Comparison of ENCODE assay signal across 8 cellular contexts in the genomic region with DNA sequence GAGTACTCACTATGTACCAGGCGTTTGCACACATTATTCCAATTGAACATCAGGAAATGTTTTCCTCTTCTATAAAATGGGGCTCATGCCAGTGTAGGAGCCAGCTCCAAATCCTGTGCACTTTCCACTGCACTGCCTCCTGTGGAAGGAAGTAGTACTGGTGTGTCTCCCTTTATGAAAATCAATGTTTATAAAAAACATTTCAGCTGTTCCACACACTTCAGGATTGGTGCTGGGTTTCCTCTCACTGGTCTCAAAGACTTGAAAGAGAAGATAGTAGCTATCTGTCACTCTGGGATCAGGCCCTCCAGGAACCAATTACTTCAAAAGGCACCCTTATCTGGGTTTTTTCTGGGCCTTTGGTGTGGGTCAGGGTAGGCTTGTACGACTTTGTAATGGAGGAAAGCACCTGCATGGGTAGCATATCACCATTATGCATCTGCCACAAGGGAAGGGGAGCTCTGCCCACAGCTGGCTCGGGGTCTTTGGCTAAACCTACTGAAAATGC. TPM values are rescaled to one million over a fixed set of nuclear protein-coding genes. Genes with fewer than 3 reads are reported as not detected.
DNase-seq lines count a peak whose midpoint lies in the region; ATAC-seq and TF ChIP-seq lines count a peak whose summit lies in the region.

No MANE protein-coding gene starts in this region.

- ATAC-seq in activated CD8-positive, alpha-beta T cell treated with anti-CD3 and anti-CD28 coated beads, Interleukin-2, amount 10 ng/mL, durations not matched to agents 7 days and 5 days = peak; percentile 83
- ATAC-seq in HG02798 (IDR thresholded peaks at IDR 0.05; ENCODE audit: poor library complexity, unreplicated experiment) (no peak), GM21423 (IDR thresholded peaks at IDR 0.05; ENCODE audit: unreplicated experiment) (no peak)

- POLR2A ChIA-PET in activated CD8-positive, alpha-beta T cell treated with anti-CD3 and anti-CD28 coated beads, Interleukin-2, amount 10 ng/mL, durations not matched to agents 7 days and 5 days (lab: Charles Lee) = interaction anchor here (1.5 to 1.7 kb wide), 2 partner anchors 15 to 32 kb away, joined by 4 to 6 read pairs; a partner anchor contains a TSS

- peaks cover 85% of the 10 kb centered on the region for H3K36me3 Mint-ChIP-seq in activated CD8-positive, alpha-beta T cell treated with anti-CD3 and anti-CD28 coated beads, Interleukin-2, amount 10 ng/mL, durations not matched to agents 7 days and 5 days (ENCODE audit: low read depth)

- in situ Hi-C loops in ACHN (cut with HindIII; ENCODE audit: low pct_ligation_motif_present, low pct_unique_long_range_greater_than_20kb, low sequenced_read_pairs) = no loop called here
- in situ Hi-C loops in GM13977 (cut with MboI; ENCODE audit: low pct_unique_long_range_greater_than_20kb, low sequenced_read_pairs, unreplicated experiment) = no loop called here

- H3K27ac Mint-ChIP-seq in activated CD8-positive, alpha-beta T cell treated with anti-CD3 and anti-CD28 coated beads, Interleukin-2, amount 10 ng/mL, durations not matched to agents 7 days and 5 days = peak overlapping the region; percentile 62

- DNase-seq in ACHN = peak; percentile 12
- no peak for DNase-seq in GM13977 (ENCODE audit: low spot score)
- DNase-seq in activated CD8-positive, alpha-beta T cell treated with anti-CD3 and anti-CD28 coated beads, Interleukin-2, amount 10 ng/mL, durations not matched to agents 7 days and 5 days = peak; percentile 39
- DNase-seq in hepatic stellate cell (ENCODE audit: low spot score) = peak; percentile 10
- no peak for DNase-seq in COLO668 (lab: John Stamatoyannopoulos, UW; ENCODE audit: unreplicated experiment)
- no peak for DNase-seq in NCI-H774 (lab: John Stamatoyannopoulos, UW)

- no peaks in the 10 kb centered on the region for H3K27me3 Mint-ChIP-seq in activated CD8-positive, alpha-beta T cell treated with anti-CD3 and anti-CD28 coated beads, Interleukin-2, amount 10 ng/mL, durations not matched to agents 7 days and 5 days (ENCODE audit: low read depth)

- H3K4me3 Mint-ChIP-seq in activated CD8-positive, alpha-beta T cell treated with anti-CD3 and anti-CD28 coated beads, Interleukin-2, amount 10 ng/mL, durations not matched to agents 7 days and 5 days = no peak overlapping the region

- no peaks in the 10 kb centered on the region for H3K9me3 Mint-ChIP-seq in activated CD8-positive, alpha-beta T cell treated with anti-CD3 and anti-CD28 coated beads, Interleukin-2, amount 10 ng/mL, durations not matched to agents 7 days and 5 days (ENCODE audit: insufficient read depth)

- peaks cover 18% of the 10 kb centered on the region for H3K4me1 Mint-ChIP-seq in activated CD8-positive, alpha-beta T cell treated with anti-CD3 and anti-CD28 coated beads, Interleukin-2, amount 10 ng/mL, durations not matched to agents 7 days and 5 days (ENCODE audit: low read depth)

- TF ChIP-seq CTCF in GM13977 (IDR thresholded peaks at IDR 0.05; ENCODE audit: extremely low read depth, insufficient read depth, missing control alignments) = peak; percentile 25

- CTCF ChIA-PET in activated CD8-positive, alpha-beta T cell treated with anti-CD3 and anti-CD28 coated beads, Interleukin-2, amount 10 ng/mL, durations not matched to agents 7 days and 5 days (lab: Charles Lee) = interaction anchor here (0.7 to 5.8 kb wide), 23 partner anchors 9 to 188 kb away, joined by 3 to 44 read pairs (median 4); a partner anchor contains a TSS

RNA-seq across cellular contexts. Expression of a gene that starts 32.5 kb away (rescaled TPM):
- 10 to 100 TPM; 56.7 to 68.2 TPM for total RNA-seq in activated CD8-positive, alpha-beta T cell treated with anti-CD3 and anti-CD28 coated beads, Interleukin-2, amount 10 ng/mL, durations not matched to agents 7 days and 5 days

Comparison
In these comparisons a context has a peak if more than half of its experiments do, and no peak if none do; other contexts are left out.
1. DNase-seq: peak in ACHN (single experiment), activated CD8-positive, alpha-beta T cell treated with anti-CD3 and anti-CD28 coated beads, Interleukin-2, amount 10 ng/mL, durations not matched to agents 7 days and 5 days (single experiment) and hepatic stellate cell (single experiment); none in GM13977 (single experiment), COLO668 (single experiment) and NCI-H774 (single experiment).